10 cellular contexts compared by ENCODE assay signal in genomic region chr19:44753619-44753931, GRCh38. TPM values are rescaled to one million over a fixed set of nuclear protein-coding genes. Genes with fewer than 3 reads are reported as not detected.
DNase-seq lines count a peak whose midpoint lies in the region; ATAC-seq, FAIRE-seq and TF ChIP-seq lines count a peak whose summit lies in the region.
"Had no signal": no experiment of that assay in that cellular context is flagged by ENCODE, and none has a peak within 500 bp of the region (broad histone marks: within the 10 kb centered on the region; RNA-seq: fewer than 3 reads in every experiment).

No MANE protein-coding gene starts in this region.

- intact Hi-C loops in pancreas (cut with DNase I), result no loop called here

- no peak for FAIRE-seq in pancreas (lab: Jason Lieb, UNC)
- FAIRE-seq in frontal cortex (lab: Jason Lieb, UNC), result no peak

- H3K27me3 ChIP-seq in DND-41 (ENCODE audit: insufficient read depth, low read length, poor library complexity) (peaks cover 12% of the 10 kb centered on the region), SJCRH30 (no peaks in the 10 kb centered on the region), pancreas (no peaks in the 10 kb centered on the region)

- DNase-seq in DND-41 (no peak), SJCRH30 (no peak), epithelial cell of prostate (ENCODE audit: low read depth, low spot score) (no peak), pancreas (no peak), DMS53 (lab: John Stamatoyannopoulos, UW) (no peak), inferior parietal cortex (ENCODE audit: extremely low spot score) (no peak), frontal cortex (ENCODE audit: low spot score in 2 of 2) (no peak)

- peaks cover 20% of the 10 kb centered on the region for H4K20me1 ChIP-seq in DND-41 (ENCODE audit: insufficient read depth, low read length)

- H3K36me3 ChIP-seq in DND-41 (ENCODE audit: insufficient read depth, low read length), result no peaks in the 10 kb centered on the region
- peaks cover 7% of the 10 kb centered on the region; the same call in 1 of the 2 replicates for H3K36me3 ChIP-seq in SJCRH30
- H3K36me3 ChIP-seq in pancreas, result peaks cover 0 to 8% (median 0%) of the 10 kb centered on the region in 3 donors

- H2AFZ ChIP-seq in DND-41 (ENCODE audit: low read depth, low read length), result no peak overlapping the region

- no peaks in the 10 kb centered on the region for H3K9me3 ChIP-seq in DND-41 (ENCODE audit: insufficient read depth, low read length, severe bottlenecking)
- H3K9me3 ChIP-seq in SJCRH30 (replicated peaks), result no peaks in the 10 kb centered on the region
- no peaks in the 10 kb centered on the region for H3K9me3 ChIP-seq in pancreas

- 1 to 4% methylated on average over 10 to 11 of the region's 12 CpGs for WGBS in pancreas, 2 donors

- no peak for ATAC-seq in DND-41 (ENCODE audit: insufficient read depth, low read depth)
- no peak for ATAC-seq in pancreas
- no peak for ATAC-seq in esophagus mucosa

- H3K79me2 ChIP-seq in DND-41 (ENCODE audit: insufficient read depth, low read length), result no peaks in the 10 kb centered on the region

- H3K9ac ChIP-seq in DND-41 (ENCODE audit: low read depth, low read length), result no peak overlapping the region

- H3K4me2 ChIP-seq in DND-41 (ENCODE audit: insufficient read depth, low read length), result peak overlapping the region; percentile 48

- no peak overlapping the region for H3K27ac ChIP-seq in DND-41 (ENCODE audit: low read length)
- peak overlapping the region; percentile 83 for H3K27ac ChIP-seq in SJCRH30
- peak overlapping the region; percentile 92 for H3K27ac ChIP-seq in epithelial cell of prostate
- H3K27ac ChIP-seq in pancreas, result peak overlapping the region; percentile 79 to 96 (median 83)

- H3K4me1 ChIP-seq in DND-41 (ENCODE audit: insufficient read depth, low read length) (peaks cover 22% of the 10 kb centered on the region), SJCRH30 (peaks cover 20% of the 10 kb centered on the region), pancreas (peaks cover 14 to 31% (median 21%) of the 10 kb centered on the region in 3 donors)

- H3K4me3 ChIP-seq in DND-41 (ENCODE audit: low read depth in 1 of 2, low read length in 2 of 2) (no peak overlapping the region), SJCRH30 (peak overlapping the region; percentile 57), pancreas (peak overlapping the region in 2 of 4 donors; percentile 49 to 80)

- no peak for TF ChIP-seq CTCF in DND-41 (IDR thresholded peaks at IDR 0.05; ENCODE audit: borderline replicate concordance, extremely low read depth, low read length, poor library complexity, severe bottlenecking)
- TF ChIP-seq CTCF in pancreas (IDR thresholded peaks at IDR 0.05), result no peak

RNA-seq across cellular contexts. Expression of gene BCL3, which starts 5.1 kb away (rescaled TPM):
- total RNA-seq in SJCRH30 (2014; rRNA removed; shearing (Covaris generic)), result 7.3 and 10.0 TPM in 2 replicates
- total RNA-seq in pancreas (10 to 100 TPM; 13.9 to 50.3 (median 30.0) TPM), frontal cortex (0.41 TPM), esophagus mucosa (67.6 TPM)
- 100 to 1,000 TPM in 1 of 2 donors, 10 to 100 TPM in 1; 79.9 to 113 TPM for polyA plus RNA-seq in pancreas

RNA-seq across cellular contexts. Expression of gene CBLC, which starts 24.1 kb away (rescaled TPM):
- total RNA-seq in SJCRH30 (2014; rRNA removed; shearing (Covaris generic)), result not detected in 2 replicates
- total RNA-seq in pancreas, result 10 to 100 TPM; 10.1 to 14.8 (median 12.1) TPM
- polyA plus RNA-seq in pancreas, result 10 to 100 TPM; 16.5 to 29.7 TPM
- total RNA-seq in frontal cortex, result not detected
- total RNA-seq in esophagus mucosa, result 36.2 TPM
- total RNA-seq: mesenteric fat pad; T-helper 2 cell treated with Interferon-gamma antibody and Interleukin-4, amounts not matched to agents 100 ng/mL and 5 ng/mL, for 36 hours had no signal

RNA-seq across cellular contexts. Expression of gene CEACAM16, which starts 54.6 kb away (rescaled TPM):
- 0.18 and 0.73 TPM in 2 replicates for total RNA-seq in SJCRH30 (2014; rRNA removed; shearing (Covaris generic))
- 1 to 10 TPM in 1 of 6 donors, under 1 TPM in 3, not detected in 2; 0.16 to 1.0 (median 0.31) TPM for total RNA-seq in pancreas
- polyA plus RNA-seq in pancreas, result under 1 TPM in 1 of 2 donors, not detected in 1; 0.57 TPM
- not detected for total RNA-seq in frontal cortex
- total RNA-seq in esophagus mucosa, result not detected
- total RNA-seq: mesenteric fat pad; T-helper 2 cell treated with Interferon-gamma antibody and Interleukin-4, amounts not matched to agents 100 ng/mL and 5 ng/mL, for 36 hours had no signal

RNA-seq across cellular contexts. Expression of gene BCAM, which starts 55.3 kb away (rescaled TPM):
- total RNA-seq in SJCRH30 (2014; rRNA removed; shearing (Covaris generic)), result 15.5 and 15.9 TPM in 2 replicates
- total RNA-seq in pancreas (10 to 100 TPM; 28.8 to 74.5 (median 40.5) TPM), frontal cortex (5.7 TPM), esophagus mucosa (13.3 TPM)
- polyA plus RNA-seq in pancreas, result 100 to 1,000 TPM in 1 of 2 donors, 10 to 100 TPM in 1; 99.5 to 140 TPM
- total RNA-seq: T-helper 2 cell treated with Interferon-gamma antibody and Interleukin-4, amounts not matched to agents 100 ng/mL and 5 ng/mL, for 36 hours had no signal

Comparison
In these comparisons a context has a peak if more than half of its experiments do, and no peak if none do; other contexts are left out.
1. RNA of gene CBLC, which starts 24.1 kb away (total RNA-seq): 36.2 TPM in esophagus mucosa (single experiment) and 10.1 to 14.8 TPM in pancreas; not detected in SJCRH30 and not detected in frontal cortex (single experiment); every median in the first group is over 10 times any median in the second.